8 cellular contexts compared by ENCODE assay signal in genomic region chr4:139015948-139016451, GRCh38. TPM values are rescaled to one million over a fixed set of nuclear protein-coding genes. Genes with fewer than 3 reads are reported as not detected.
DNase-seq lines count a peak whose midpoint lies in the region; ATAC-seq, FAIRE-seq and TF ChIP-seq lines count a peak whose summit lies in the region.

No MANE protein-coding gene starts in this region.

- peak; percentile 37 for ATAC-seq in GM21526 (IDR thresholded peaks at IDR 0.05; ENCODE audit: low FRiP score, unreplicated experiment)

- TF ChIP-seq CTCF in endothelial cell of umbilical vein (IDR thresholded peaks at IDR 0.05; ENCODE audit: extremely low read depth in 1 of 2, insufficient read depth in 1 of 2, low read depth in 1 of 2, low read length in 2 of 2) = no peak

- peaks cover 4% of the 10 kb centered on the region for H4K20me1 ChIP-seq in endothelial cell of umbilical vein (replicated peaks; ENCODE audit: control insufficient read depth, extremely low read depth, insufficient read depth, low read length)

- peaks cover 35% of the 10 kb centered on the region for H3K4me1 ChIP-seq in endothelial cell of umbilical vein (ENCODE audit: control insufficient read depth, extremely low read depth, insufficient read depth, low read length)
- peaks cover 0 to 6% of the 10 kb centered on the region in 2 donors for H3K4me1 ChIP-seq in muscle layer of duodenum (ENCODE audit: control insufficient read depth in 1 of 2, insufficient read depth in 2 of 2, low read length in 2 of 2)

- DNase-seq in KG1 (lab: John Stamatoyannopoulos, UW) (peak; percentile 29), endothelial cell of umbilical vein (ENCODE audit: low read depth, low spot score) (peak; percentile 50), substantia nigra (lab: John Stamatoyannopoulos, UW) (peak in 31 of 49 donors; percentile 16 to 68 (median 41)), NCI-H2107 treated with DMSO at 0.1 percent for 48 hours (lab: John Stamatoyannopoulos, UW; ENCODE audit: unreplicated experiment) (no peak)
- peak; percentile 52 for DNase-seq in activated CD4-positive, alpha-beta T cell treated with anti-CD3 and anti-CD28 coated beads, Interleukin-2, amount 10 ng/mL, durations not matched to agents 7 days and 5 days

- H3K79me2 ChIP-seq in endothelial cell of umbilical vein (ENCODE audit: control insufficient read depth, insufficient read depth, low read length) = peaks cover 53% of the 10 kb centered on the region

- peak overlapping the region; percentile 91 for H3K27ac Mint-ChIP-seq in activated CD4-positive, alpha-beta T cell treated with anti-CD3 and anti-CD28 coated beads, Interleukin-2, amount 10 ng/mL, durations not matched to agents 7 days and 5 days

- H3K4me2 ChIP-seq in endothelial cell of umbilical vein (ENCODE audit: insufficient read depth, low read length) = peak overlapping the region; percentile 97

- TF ChIP-seq POLR2A in endothelial cell of umbilical vein (IDR thresholded peaks at IDR 0.05; ENCODE audit: low read depth, low read length) = no peak

- H3K27me3 Mint-ChIP-seq in activated CD4-positive, alpha-beta T cell treated with anti-CD3 and anti-CD28 coated beads, Interleukin-2, amount 10 ng/mL, durations not matched to agents 7 days and 5 days = no peaks in the 10 kb centered on the region

- H3K27me3 ChIP-seq in endothelial cell of umbilical vein (ENCODE audit: control insufficient read depth in 2 of 2, insufficient read depth in 2 of 2, low read length in 2 of 2) (no peaks in the 10 kb centered on the region), muscle layer of duodenum (ENCODE audit: low read depth, low read length) (no peaks in the 10 kb centered on the region)

- TSS peak; percentile 42 for BruUV-seq in endothelial cell of umbilical vein (replicated peaks; lab: Mats Ljungman, UMichigan)

- POLR2A ChIA-PET in activated CD4-positive, alpha-beta T cell treated with anti-CD3 and anti-CD28 coated beads, Interleukin-2, amount 10 ng/mL, durations not matched to agents 7 days and 5 days (lab: Charles Lee) = no interaction called here
- POLR2A ChIA-PET in endothelial cell of umbilical vein (lab: Charles Lee) = no interaction called here

- H3K9ac ChIP-seq in endothelial cell of umbilical vein (replicated peaks; ENCODE audit: extremely low read depth, insufficient read depth, low read length) = peak overlapping the region; percentile 98

- no peak overlapping the region for H2AFZ ChIP-seq in endothelial cell of umbilical vein (ENCODE audit: low read depth, low read length)

- H3K4me3 ChIP-seq in GM08714 (ENCODE audit: low read length) (peak overlapping the region; percentile 94), endothelial cell of umbilical vein (replicated peaks in 1 of 3; ENCODE audit: insufficient read depth in 1 of 3, low read depth in 1 of 3, low read length in 3 of 3) (peak overlapping the region; percentile 90 to 100 (median 99)), muscle layer of duodenum (ENCODE audit: low read depth in 1 of 2, low read length in 2 of 2) (peak overlapping the region; percentile 76 to 85)

- H3K9me3 ChIP-seq in endothelial cell of umbilical vein (replicated peaks; ENCODE audit: control insufficient read depth, insufficient read depth, low read length) (no peaks in the 10 kb centered on the region), muscle layer of duodenum (ENCODE audit: control insufficient read depth in 1 of 2, low read length in 2 of 2) (no peaks in the 10 kb centered on the region)

- H3K27ac ChIP-seq in endothelial cell of umbilical vein (ENCODE audit: insufficient read depth, low read depth, low read length) = peak overlapping the region; percentile 100
- peak overlapping the region; percentile 5 for H3K27ac ChIP-seq in muscle layer of duodenum (ENCODE audit: low read length)
- peak overlapping the region; percentile 75 for H3K27ac ChIP-seq in substantia nigra (ENCODE audit: low read depth, low read length, poor library complexity, severe bottlenecking)

- H3K36me3 ChIP-seq in endothelial cell of umbilical vein (ENCODE audit: control insufficient read depth in 2 of 2, extremely low read depth in 1 of 2, insufficient read depth in 2 of 2, low read length in 2 of 2) (no peaks in the 10 kb centered on the region), muscle layer of duodenum (ENCODE audit: control insufficient read depth in 1 of 2, insufficient read depth in 2 of 2, low read length in 2 of 2) (peaks cover 0 to 10% of the 10 kb centered on the region in 2 donors)

- intact Hi-C loops in endothelial cell of umbilical vein (cut with micrococcal nuclease) = loop anchor here (1.0 to 10.0 kb wide), 7 partner anchors 67 to 1079 kb away; partner anchors contain the start of gene ELF2

- H3K9me1 ChIP-seq in endothelial cell of umbilical vein (replicated peaks; ENCODE audit: control insufficient read depth, extremely low read depth, insufficient read depth, low read length) = no peaks in the 10 kb centered on the region

- peak overlapping the region; percentile 89 for H3K4me3 Mint-ChIP-seq in activated CD4-positive, alpha-beta T cell treated with anti-CD3 and anti-CD28 coated beads, Interleukin-2, amount 10 ng/mL, durations not matched to agents 7 days and 5 days

- no peaks in the 10 kb centered on the region for H3K9me3 Mint-ChIP-seq in activated CD4-positive, alpha-beta T cell treated with anti-CD3 and anti-CD28 coated beads, Interleukin-2, amount 10 ng/mL, durations not matched to agents 7 days and 5 days

- peaks cover 6% of the 10 kb centered on the region for H3K36me3 Mint-ChIP-seq in activated CD4-positive, alpha-beta T cell treated with anti-CD3 and anti-CD28 coated beads, Interleukin-2, amount 10 ng/mL, durations not matched to agents 7 days and 5 days (ENCODE audit: low read depth)

- peaks cover 40% of the 10 kb centered on the region for H3K4me1 Mint-ChIP-seq in activated CD4-positive, alpha-beta T cell treated with anti-CD3 and anti-CD28 coated beads, Interleukin-2, amount 10 ng/mL, durations not matched to agents 7 days and 5 days

- dilution Hi-C loops in endothelial cell of umbilical vein (cut with MboI; ENCODE audit: extremely low pct_ligation_motif_present, low sequenced_read_pairs) = no loop called here

- peak; percentile 57 for FAIRE-seq in endothelial cell of umbilical vein (lab: Jason Lieb, UNC)

- CTCF ChIA-PET in activated CD4-positive, alpha-beta T cell treated with anti-CD3 and anti-CD28 coated beads, Interleukin-2, amount 10 ng/mL, durations not matched to agents 7 days and 5 days (lab: Charles Lee) = interaction anchor here (0.8 to 3.6 kb wide), 5 partner anchors 11 to 31 kb away, joined by 3 to 18 read pairs (median 3); no protein-coding TSS in a partner anchor
- CTCF ChIA-PET in endothelial cell of umbilical vein (lab: Charles Lee) = interaction anchor here (1.9 to 10.0 kb wide), 2 partner anchors 13 to 78 kb away, joined by 7 to 124 read pairs; no protein-coding TSS in a partner anchor

TF ChIP-seq in endothelial cell of umbilical vein, 7 proteins besides CTCF, POLR2A, EP300 and RAD21:
- no peak for TF ChIP-seq POLR2AphosphoS5 (IDR thresholded peaks at IDR 0.05; ENCODE audit: insufficient read depth, low read depth, low read length)
- no peak for TF ChIP-seq GATA2 (IDR thresholded peaks at IDR 0.05; ENCODE audit: insufficient read depth, insufficient read length, low read depth, low read length)
- TF ChIP-seq MYC (IDR thresholded peaks at IDR 0.05; ENCODE audit: low read depth, low read length) = no peak
- no peak for TF ChIP-seq JUN (IDR thresholded peaks at IDR 0.05; ENCODE audit: borderline replicate concordance, insufficient read depth, insufficient read length, low read depth)
- no peak for TF ChIP-seq FOS (IDR thresholded peaks at IDR 0.05; ENCODE audit: borderline replicate concordance, insufficient read depth, low read length)
- TF ChIP-seq EZH2 (IDR thresholded peaks at IDR 0.05; ENCODE audit: borderline replicate concordance, low read depth, low read length, severe bottlenecking) = no peak
- no peak for TF ChIP-seq MAX (IDR thresholded peaks at IDR 0.05; ENCODE audit: insufficient read depth, insufficient read length)

RNA-seq across cellular contexts. Expression of gene NOCT, which starts 0.4 kb away (rescaled TPM):
- 1 to 10 TPM; 5.4 to 6.8 TPM for total RNA-seq in activated CD4-positive, alpha-beta T cell treated with anti-CD3 and anti-CD28 coated beads, Interleukin-2, amount 10 ng/mL, durations not matched to agents 7 days and 5 days
- 20.1 and 20.7 TPM in 2 replicates for total RNA-seq in endothelial cell of umbilical vein
- polyA plus RNA-seq in endothelial cell of umbilical vein = 7.6 and 7.9 TPM in 2 replicates
- 8.7 and 10.3 TPM in 2 replicates for polyA plus RNA-seq in endothelial cell of umbilical vein (2011; cell fraction: cytosol; rRNA removed)
- 19.3 and 21.0 TPM in 2 replicates for polyA plus RNA-seq in endothelial cell of umbilical vein (2011; cell fraction: nucleus; rRNA removed)
- polyA plus RNA-seq in endothelial cell of umbilical vein (2012) = 19.4 and 20.4 TPM in 2 replicates
- 30.2 and 31.6 TPM in 2 replicates for polyA minus RNA-seq in endothelial cell of umbilical vein
- polyA minus RNA-seq in endothelial cell of umbilical vein (2011; cell fraction: cytosol; rRNA and poly(A)+ RNA removed) = 12.6 TPM
- 37.7 and 43.2 TPM in 2 replicates for polyA minus RNA-seq in endothelial cell of umbilical vein (2011; cell fraction: nucleus; rRNA and poly(A)+ RNA removed)

Comparison
In these comparisons a context has a peak if more than half of its experiments do, and no peak if none do; other contexts are left out.
1. H3K27ac ChIP-seq: peak in every context shown above with its lines; median percentile 100 in endothelial cell of umbilical vein; 75 in substantia nigra; 5 in muscle layer of duodenum.